Comparison of ENCODE assay signal across 8 cellular contexts in the genomic region with DNA sequence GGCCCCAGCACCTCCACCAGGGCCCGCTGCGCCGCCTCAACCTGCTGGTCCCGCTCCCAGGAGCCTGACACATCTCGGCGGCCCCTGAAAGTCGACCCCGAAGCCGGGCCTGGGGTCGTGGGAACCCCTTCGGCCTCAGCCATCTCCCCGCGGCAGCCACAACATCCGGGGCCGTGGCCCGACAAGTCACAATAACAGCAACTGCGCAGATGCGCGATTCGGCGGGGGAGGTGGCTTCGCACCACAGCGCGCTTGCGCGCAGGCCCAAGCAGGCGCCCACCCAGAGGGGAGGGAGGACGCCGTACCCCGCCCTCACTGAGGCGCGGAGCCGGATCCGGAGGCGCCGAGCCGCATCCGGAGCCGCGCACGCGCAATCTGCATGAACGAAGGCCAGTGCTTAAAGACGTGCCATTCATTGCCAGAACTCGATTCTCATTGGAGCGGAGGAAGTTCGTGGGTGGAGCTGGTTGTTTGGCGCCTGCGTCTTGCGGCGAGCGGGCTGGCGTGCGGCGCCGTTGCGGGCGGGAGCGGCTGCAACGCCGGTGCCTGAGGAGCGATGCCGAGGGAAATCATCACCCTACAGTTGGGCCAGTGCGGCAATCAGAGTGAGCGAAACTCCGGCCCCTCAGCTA. TPM values are rescaled to one million over a fixed set of nuclear protein-coding genes. Genes with fewer than 3 reads are reported as not detected.
DNase-seq lines count a peak whose midpoint lies in the region; ATAC-seq, FAIRE-seq and TF ChIP-seq lines count a peak whose summit lies in the region.

A gene with protein sequence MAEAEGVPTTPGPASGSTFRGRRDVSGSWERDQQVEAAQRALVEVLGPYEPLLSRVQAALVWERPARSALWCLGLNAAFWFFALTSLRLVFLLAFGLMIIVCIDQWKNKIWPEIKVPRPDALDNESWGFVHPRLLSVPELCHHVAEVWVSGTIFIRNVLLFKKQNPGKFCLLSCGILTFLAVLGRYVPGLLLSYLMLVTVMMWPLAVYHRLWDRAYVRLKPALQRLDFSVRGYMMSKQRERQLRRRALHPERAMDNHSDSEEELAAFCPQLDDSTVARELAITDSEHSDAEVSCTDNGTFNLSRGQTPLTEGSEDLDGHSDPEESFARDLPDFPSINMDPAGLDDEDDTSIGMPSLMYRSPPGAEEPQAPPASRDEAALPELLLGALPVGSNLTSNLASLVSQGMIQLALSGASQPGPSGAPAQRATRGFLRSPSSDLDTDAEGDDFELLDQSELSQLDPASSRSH (minus strand): TSS at position 193 of the 632 bp plus-strand sequence. CDS start 50 bp downstream, at position 143.
A gene (plus strand): TSS at position 502 of the 632 bp plus-strand sequence. CDS start 55 bp downstream, at position 557.

- peak within 1 kb of the TSS; percentile 55 for H3K56ac ChIP-seq in IMR-90 (ENCODE audit: extremely low read depth, insufficient read depth, low read length)

- peak within 1 kb of the TSS; percentile 96 for H3K4me2 ChIP-seq in IMR-90 (ENCODE audit: low read depth, low read length)
- H3K4me2 ChIP-seq in endothelial cell of umbilical vein (ENCODE audit: insufficient read depth, low read length): peak within 1 kb of the TSS; percentile 82

- peak within 1 kb of the TSS; percentile 88 for H3K9ac ChIP-seq in IMR-90 (ENCODE audit: low read depth, low read length)
- H3K9ac ChIP-seq in endothelial cell of umbilical vein (replicated peaks; ENCODE audit: extremely low read depth, insufficient read depth, low read length): peak within 1 kb of the TSS; percentile 72

- H3K27ac ChIP-seq in IMR-90 (ENCODE audit: insufficient read depth, low read length) (peak within 1 kb of the TSS; percentile 83), endothelial cell of umbilical vein (ENCODE audit: insufficient read depth, low read depth, low read length) (peak within 1 kb of the TSS; percentile 69)

- H3K4me3 ChIP-seq in IMR-90 (ENCODE audit: insufficient read depth, low read depth, low read length) (peak within 1 kb of the TSS; percentile 75), endothelial cell of umbilical vein (replicated peaks in 1 of 3; ENCODE audit: insufficient read depth in 1 of 3, low read depth in 1 of 3, low read length in 3 of 3) (peak within 1 kb of the TSS; percentile 73 to 81 (median 79))

- H3K27me3 ChIP-seq in IMR-90 (ENCODE audit: control insufficient read depth, insufficient read depth, low read length) (no peaks in the 10 kb centered on the region), endothelial cell of umbilical vein (ENCODE audit: control insufficient read depth in 2 of 2, insufficient read depth in 2 of 2, low read length in 2 of 2) (no peaks in the 10 kb centered on the region)

- no peak within 1 kb of the TSS for H2BK120ac ChIP-seq in IMR-90 (ENCODE audit: low read depth, low read length)

- peak; percentile 97 for FAIRE-seq in endothelial cell of umbilical vein (lab: Jason Lieb, UNC)

- POLR2A ChIA-PET in IMR-90 (lab: Charles Lee; ENCODE audit: unreplicated experiment) (interaction anchor here (1.0 kb wide), 3 partner anchors 9 to 751 kb away, joined by 3 to 4 read pairs (median 3); no protein-coding TSS in a partner anchor), endothelial cell of umbilical vein (lab: Charles Lee) (interaction anchor here (0.7 to 1.6 kb wide), 4 partner anchors 9 to 154 kb away, joined by 3 to 8 read pairs (median 4); a partner anchor contains a TSS)

- H3K23ac ChIP-seq in IMR-90 (ENCODE audit: low read depth, low read length): peak within 1 kb of the TSS; percentile 98

- H2AK9ac ChIP-seq in IMR-90 (replicated peaks; ENCODE audit: low read depth, low read length, poor library complexity): peak within 1 kb of the TSS; percentile 99

- H3K9me1 ChIP-seq in IMR-90 (ENCODE audit: insufficient read depth, low read length) (peaks cover 5% of the 10 kb centered on the region), endothelial cell of umbilical vein (replicated peaks; ENCODE audit: control insufficient read depth, extremely low read depth, insufficient read depth, low read length) (no peaks in the 10 kb centered on the region)

- no peaks in the 10 kb centered on the region for H3K9me3 ChIP-seq in IMR-90 (ENCODE audit: control insufficient read depth, insufficient read depth, low read length)
- H3K9me3 ChIP-seq in endothelial cell of umbilical vein (replicated peaks; ENCODE audit: control insufficient read depth, insufficient read depth, low read length): no peaks in the 10 kb centered on the region

- in situ Hi-C loops in IMR-90 (cut with MboI; ENCODE audit: low sequenced_read_pairs): no loop called here

- peak within 1 kb of the TSS; percentile 67 for H4K91ac ChIP-seq in IMR-90 (ENCODE audit: insufficient read depth, low read depth, low read length)

- peak within 1 kb of the TSS; percentile 20; the same call in 1 of the 2 replicates for H3K18ac ChIP-seq in IMR-90 (ENCODE audit: low read depth, low read length)

- H3K79me2 ChIP-seq in endothelial cell of umbilical vein (ENCODE audit: control insufficient read depth, insufficient read depth, low read length): peaks cover 45% of the 10 kb centered on the region

- H3K4me1 ChIP-seq in IMR-90 (ENCODE audit: control insufficient read depth, insufficient read depth, low read length) (peaks cover 3% of the 10 kb centered on the region), endothelial cell of umbilical vein (ENCODE audit: control insufficient read depth, extremely low read depth, insufficient read depth, low read length) (peaks cover 11% of the 10 kb centered on the region)

- peak; percentile 97 for DNase-seq in DMS114 treated with DMSO at 0.1 percent for 48 hours (lab: John Stamatoyannopoulos, UW; ENCODE audit: unreplicated experiment)
- DNase-seq in IMR-90: peak; percentile 99
- peak; percentile 99 for DNase-seq in OCI-M1 (lab: John Stamatoyannopoulos, UW)
- peak; percentile 98 for DNase-seq in activated T-cell treated with anti-CD3 and anti-CD28 coated beads for 24 hours (ENCODE audit: low read depth)
- DNase-seq in endothelial cell of umbilical vein (ENCODE audit: low read depth, low spot score): peak; percentile 99
- DNase-seq in midbrain (lab: John Stamatoyannopoulos, UW): peak; percentile 100
- peak; percentile 97 to 99 for DNase-seq in stimulated activated CD8-positive, alpha-beta memory T cell treated with anti-CD3 and anti-CD28 coated beads, Interleukin-2, amount 100 ng/mL, for 1 hour (ENCODE audit: low read depth in 2 of 2)

- H3K79me1 ChIP-seq in IMR-90 (ENCODE audit: low read depth in 1 of 2, low read length in 2 of 2): peaks cover 15 to 61% of the 10 kb centered on the region in 2 experiments

- peak within 1 kb of the TSS; percentile 7; the same call in 1 of the 2 replicates for H4K5ac ChIP-seq in IMR-90 (ENCODE audit: low read depth, low read length)

- H3K14ac ChIP-seq in IMR-90 (replicated peaks; ENCODE audit: low read depth, low read length): peak within 1 kb of the TSS; percentile 98

- 0% methylated on average over 27 of the region's 66 CpGs; no CpG with 5 or more reads in 1 of the 2 experiments for WGBS in IMR-90 (ENCODE audit: extremely low coverage in 2 of 2, insufficient read length in 1 of 2), 2 experiments

- intact Hi-C loops in IMR-90 (cut with micrococcal nuclease) (loop anchor here (2.0 to 5.0 kb wide), 3 partner anchors 32 to 70 kb away; a partner anchor contains a TSS), endothelial cell of umbilical vein (cut with micrococcal nuclease) (loop anchor here (1.0 to 5.0 kb wide), 5 partner anchors 32 to 562 kb away; a partner anchor contains a TSS)

- peak; percentile 54 for TF ChIP-seq CTCF in IMR-90 (conservative IDR thresholded peaks at IDR 0.05; ENCODE audit: low read depth, low read length)
- TF ChIP-seq CTCF in endothelial cell of umbilical vein (IDR thresholded peaks at IDR 0.05; ENCODE audit: extremely low read depth in 1 of 2, insufficient read depth in 1 of 2, low read depth in 1 of 2, low read length in 2 of 2): peak; percentile 39 to 72

- H2BK20ac ChIP-seq in IMR-90 (ENCODE audit: low read depth, low read length): no peak within 1 kb of the TSS

- peak within 1 kb of the TSS; percentile 75 for H2BK5ac ChIP-seq in IMR-90 (ENCODE audit: low read depth, low read length, poor library complexity, severe bottlenecking)

- peak within 1 kb of the TSS; percentile 94 for H3K4ac ChIP-seq in IMR-90 (ENCODE audit: low read depth, low read length)

- peak within 1 kb of the TSS; percentile 99 for H2AFZ ChIP-seq in IMR-90 (replicated peaks; ENCODE audit: low read length, poor library complexity)
- H2AFZ ChIP-seq in endothelial cell of umbilical vein (ENCODE audit: low read depth, low read length): peak within 1 kb of the TSS; percentile 91

- H3K36me3 ChIP-seq in IMR-90 (ENCODE audit: control insufficient read depth, insufficient read depth, low read length): peaks cover 19% of the 10 kb centered on the region
- H3K36me3 ChIP-seq in endothelial cell of umbilical vein (ENCODE audit: control insufficient read depth in 2 of 2, extremely low read depth in 1 of 2, insufficient read depth in 2 of 2, low read length in 2 of 2): peaks cover 13 to 16% of the 10 kb centered on the region in 2 experiments

- no TSS peak for BruUV-seq in IMR-90 (replicated peaks; lab: Mats Ljungman, UMichigan)
- no TSS peak for BruUV-seq in endothelial cell of umbilical vein (replicated peaks; lab: Mats Ljungman, UMichigan)

- H4K20me1 ChIP-seq in IMR-90 (ENCODE audit: insufficient read depth, low read length) (peaks cover 42% of the 10 kb centered on the region), endothelial cell of umbilical vein (replicated peaks; ENCODE audit: control insufficient read depth, extremely low read depth, insufficient read depth, low read length) (no peaks in the 10 kb centered on the region)

- peak within 1 kb of the TSS; percentile 57 to 68; a peak in 3 of 4 replicates for H4K8ac ChIP-seq in IMR-90 (ENCODE audit: low read depth in 2 of 2, low read length in 2 of 2)

- CTCF ChIA-PET in IMR-90 (lab: Yijun Ruan, JAX) (interaction anchor here (0.6 to 1.4 kb wide), 3 partner anchors 9 to 64 kb away, joined by 3 to 4 read pairs (median 3); no protein-coding TSS in a partner anchor), endothelial cell of umbilical vein (lab: Charles Lee) (interaction anchor here (0.7 to 4.2 kb wide), 17 partner anchors 9 to 320 kb away, joined by 3 to 109 read pairs (median 5); a partner anchor contains a TSS)

- peak; percentile 78 for TF ChIP-seq POLR2A in IMR-90 (IDR thresholded peaks at IDR 0.05; ENCODE audit: low read depth, low read length)
- TF ChIP-seq POLR2A in endothelial cell of umbilical vein (IDR thresholded peaks at IDR 0.05; ENCODE audit: low read depth, low read length): peak; percentile 89

- peak within 1 kb of the TSS; percentile 68; the same call in 1 of the 3 replicates for H2BK15ac ChIP-seq in IMR-90 (ENCODE audit: low read depth, low read length)

- dilution Hi-C loops in IMR-90 (cut with HindIII; ENCODE audit: low sequenced_read_pairs, unreplicated experiment) (no loop called here), endothelial cell of umbilical vein (cut with MboI; ENCODE audit: extremely low pct_ligation_motif_present, low sequenced_read_pairs) (loop anchor here (10.0 kb wide), 1 partner anchor 206 kb away; no protein-coding TSS in a partner anchor)

- ATAC-seq in GM21528 (IDR thresholded peaks at IDR 0.05; ENCODE audit: low FRiP score, unreplicated experiment) (peak; percentile 86), IMR-90 (ENCODE audit: low read depth) (peak; percentile 93)

- H2AK5ac ChIP-seq in IMR-90 (ENCODE audit: low read depth, low read length): peak within 1 kb of the TSS; percentile 85

- peak; percentile 52 for TF ChIP-seq RAD21 in IMR-90 (IDR thresholded peaks at IDR 0.05; ENCODE audit: low read length)

RNA-seq across cellular contexts. Expression of the first gene that starts in this region (rescaled TPM):
- total RNA-seq in IMR-90 (2012; rRNA removed) (44.1 and 47.2 TPM in 2 replicates), endothelial cell of umbilical vein (52.3 and 53.4 TPM in 2 replicates)
- polyA plus RNA-seq in IMR-90 (2012; rRNA removed) (18.1 and 24.4 TPM in 2 replicates), endothelial cell of umbilical vein (32.6 and 36.2 TPM in 2 replicates)
- polyA plus RNA-seq in IMR-90 (2012; cell fraction: cytosol; rRNA removed): 20.5 and 24.9 TPM in 2 replicates
- polyA plus RNA-seq in IMR-90 (2012; cell fraction: nucleus; rRNA removed; ENCODE audit: low replicate concordance): 25.1 and 26.0 TPM in 2 replicates
- 22.2 and 24.2 TPM in 2 replicates for polyA plus RNA-seq in endothelial cell of umbilical vein (2011; cell fraction: cytosol; rRNA removed)
- polyA plus RNA-seq in endothelial cell of umbilical vein (2011; cell fraction: nucleus; rRNA removed): 30.6 and 31.4 TPM in 2 replicates
- 16.7 and 18.6 TPM in 2 replicates for polyA plus RNA-seq in endothelial cell of umbilical vein (2012)
- polyA minus RNA-seq in endothelial cell of umbilical vein: 96.8 and 118 TPM in 2 replicates
- polyA minus RNA-seq in endothelial cell of umbilical vein (2011; cell fraction: cytosol; rRNA and poly(A)+ RNA removed): 21.8 TPM
- 31.5 and 43.7 TPM in 2 replicates for polyA minus RNA-seq in endothelial cell of umbilical vein (2011; cell fraction: nucleus; rRNA and poly(A)+ RNA removed)

RNA-seq across cellular contexts. Expression of the second gene that starts in this region (rescaled TPM):
- total RNA-seq in IMR-90 (2012; rRNA removed): 38.9 and 42.5 TPM in 2 replicates
- 93.8 and 94.5 TPM in 2 replicates for polyA plus RNA-seq in IMR-90 (2012; rRNA removed)
- polyA plus RNA-seq in IMR-90 (2012; cell fraction: cytosol; rRNA removed): 39.9 and 84.1 TPM in 2 replicates
- 47.0 and 75.2 TPM in 2 replicates for polyA plus RNA-seq in IMR-90 (2012; cell fraction: nucleus; rRNA removed; ENCODE audit: low replicate concordance)
- total RNA-seq in endothelial cell of umbilical vein: 96.9 and 102 TPM in 2 replicates
- 132 and 173 TPM in 2 replicates for polyA plus RNA-seq in endothelial cell of umbilical vein
- 127 and 128 TPM in 2 replicates for polyA plus RNA-seq in endothelial cell of umbilical vein (2011; cell fraction: cytosol; rRNA removed)
- polyA plus RNA-seq in endothelial cell of umbilical vein (2011; cell fraction: nucleus; rRNA removed): 80.9 and 88.0 TPM in 2 replicates
- polyA plus RNA-seq in endothelial cell of umbilical vein (2012): 110 and 153 TPM in 2 replicates
- polyA minus RNA-seq in endothelial cell of umbilical vein: 80.1 and 91.1 TPM in 2 replicates
- polyA minus RNA-seq in endothelial cell of umbilical vein (2011; cell fraction: cytosol; rRNA and poly(A)+ RNA removed): 79.4 TPM
- polyA minus RNA-seq in endothelial cell of umbilical vein (2011; cell fraction: nucleus; rRNA and poly(A)+ RNA removed): 21.2 and 25.3 TPM in 2 replicates

Comparison
In these comparisons a context has a peak if more than half of its experiments do, and no peak if none do; other contexts are left out.
1. Peak in every context shown above with its lines: DNase-seq, ATAC-seq, H3K4me3 ChIP-seq and H3K27ac ChIP-seq.